In genomic region chr1:86395771-86396502, GRCh38 we compare ENCODE assay signal across 1 cellular context.
TF ChIP-seq lines count a peak whose summit lies in the region.

Gene ODF2L (minus strand): TSS chr1:86396323. CDS start chr1:86387027, 9,296 bp downstream.

TF ChIP-seq in K562, 482 proteins besides CTCF, POLR2A, EP300 and RAD21 (continued from another document):
- no peak for TF ChIP-seq RCOR1 (IDR thresholded peaks at IDR 0.05; ENCODE audit: borderline replicate concordance in 1 of 2, low read depth in 2 of 2, low read length in 2 of 2)
- no peak for TF ChIP-seq ZNF12 (CRISPR knock-in tag; IDR thresholded peaks at IDR 0.05)
- TF ChIP-seq ZNF253 (CRISPR knock-in tag; conservative IDR thresholded peaks at IDR 0.05): no peak
- TF ChIP-seq CBX5 (IDR thresholded peaks at IDR 0.05; ENCODE audit: borderline replicate concordance, low read depth): no peak
- TF ChIP-seq MEF2A (IDR thresholded peaks at IDR 0.05; ENCODE audit: control insufficient read depth, low read depth, low read length): no peak
- no peak for TF ChIP-seq RBBP5 (IDR thresholded peaks at IDR 0.05; ENCODE audit: borderline replicate concordance, insufficient read depth, low read length, poor library complexity, severe bottlenecking)
- TF ChIP-seq ARID1B (IDR thresholded peaks at IDR 0.05): no peak
- no peak for TF ChIP-seq ELF2 (CRISPR knock-in tag; IDR thresholded peaks at IDR 0.05)
- TF ChIP-seq, protein P1, sequence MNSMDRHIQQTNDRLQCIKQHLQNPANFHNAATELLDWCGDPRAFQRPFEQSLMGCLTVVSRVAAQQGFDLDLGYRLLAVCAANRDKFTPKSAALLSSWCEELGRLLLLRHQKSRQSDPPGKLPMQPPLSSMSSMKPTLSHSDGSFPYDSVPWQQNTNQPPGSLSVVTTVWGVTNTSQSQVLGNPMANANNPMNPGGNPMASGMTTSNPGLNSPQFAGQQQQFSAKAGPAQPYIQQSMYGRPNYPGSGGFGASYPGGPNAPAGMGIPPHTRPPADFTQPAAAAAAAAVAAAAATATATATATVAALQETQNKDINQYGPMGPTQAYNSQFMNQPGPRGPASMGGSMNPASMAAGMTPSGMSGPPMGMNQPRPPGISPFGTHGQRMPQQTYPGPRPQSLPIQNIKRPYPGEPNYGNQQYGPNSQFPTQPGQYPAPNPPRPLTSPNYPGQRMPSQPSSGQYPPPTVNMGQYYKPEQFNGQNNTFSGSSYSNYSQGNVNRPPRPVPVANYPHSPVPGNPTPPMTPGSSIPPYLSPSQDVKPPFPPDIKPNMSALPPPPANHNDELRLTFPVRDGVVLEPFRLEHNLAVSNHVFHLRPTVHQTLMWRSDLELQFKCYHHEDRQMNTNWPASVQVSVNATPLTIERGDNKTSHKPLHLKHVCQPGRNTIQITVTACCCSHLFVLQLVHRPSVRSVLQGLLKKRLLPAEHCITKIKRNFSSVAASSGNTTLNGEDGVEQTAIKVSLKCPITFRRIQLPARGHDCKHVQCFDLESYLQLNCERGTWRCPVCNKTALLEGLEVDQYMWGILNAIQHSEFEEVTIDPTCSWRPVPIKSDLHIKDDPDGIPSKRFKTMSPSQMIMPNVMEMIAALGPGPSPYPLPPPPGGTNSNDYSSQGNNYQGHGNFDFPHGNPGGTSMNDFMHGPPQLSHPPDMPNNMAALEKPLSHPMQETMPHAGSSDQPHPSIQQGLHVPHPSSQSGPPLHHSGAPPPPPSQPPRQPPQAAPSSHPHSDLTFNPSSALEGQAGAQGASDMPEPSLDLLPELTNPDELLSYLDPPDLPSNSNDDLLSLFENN (IDR thresholded peaks at IDR 0.05; ENCODE audit: low read depth in 2 of 2, low read length in 2 of 2): no peak
- no peak for TF ChIP-seq DNMT1 (IDR thresholded peaks at IDR 0.05)
- TF ChIP-seq GABPB1 (CRISPR knock-in tag; IDR thresholded peaks at IDR 0.05): 0 out of 2 replicates have a peak, but pooled peaks have one; percentile 38
- no peak for TF ChIP-seq SIN3B (IDR thresholded peaks at IDR 0.05; ENCODE audit: low read depth)
- no peak for TF ChIP-seq SP2 (IDR thresholded peaks at IDR 0.05; ENCODE audit: extremely low read depth, low read depth, low read length, poor library complexity, severe bottlenecking)
- TF ChIP-seq CSDE1 (IDR thresholded peaks at IDR 0.05): no peak
- TF ChIP-seq ZNF239 (CRISPR knock-in tag; IDR thresholded peaks at IDR 0.05): no peak
- TF ChIP-seq, protein P2, sequence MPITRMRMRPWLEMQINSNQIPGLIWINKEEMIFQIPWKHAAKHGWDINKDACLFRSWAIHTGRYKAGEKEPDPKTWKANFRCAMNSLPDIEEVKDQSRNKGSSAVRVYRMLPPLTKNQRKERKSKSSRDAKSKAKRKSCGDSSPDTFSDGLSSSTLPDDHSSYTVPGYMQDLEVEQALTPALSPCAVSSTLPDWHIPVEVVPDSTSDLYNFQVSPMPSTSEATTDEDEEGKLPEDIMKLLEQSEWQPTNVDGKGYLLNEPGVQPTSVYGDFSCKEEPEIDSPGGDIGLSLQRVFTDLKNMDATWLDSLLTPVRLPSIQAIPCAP (CRISPR knock-in tag; IDR thresholded peaks at IDR 0.05; ENCODE audit: borderline replicate concordance): no peak
- TF ChIP-seq MAZ (CRISPR knock-in tag; conservative IDR thresholded peaks at IDR 0.05 in 1 of 2, IDR thresholded peaks at IDR 0.05 in 1 of 2): 0 out of 4 replicates have a peak, but pooled peaks of 1 of the 2 experiments have one; percentile 45
- TF ChIP-seq MCM5 (IDR thresholded peaks at IDR 0.05; ENCODE audit: low read depth): no peak
- TF ChIP-seq SAP30 (IDR thresholded peaks at IDR 0.05; ENCODE audit: borderline replicate concordance, insufficient read depth, low read depth, low read length, poor library complexity, severe bottlenecking): peak; percentile 49
- no peak for TF ChIP-seq ZKSCAN8 (CRISPR knock-in tag; IDR thresholded peaks at IDR 0.05)
- TF ChIP-seq ZNF384 (IDR thresholded peaks at IDR 0.05; ENCODE audit: low read depth, low read length): peak; percentile 80
- TF ChIP-seq ZSCAN32 (CRISPR knock-in tag; IDR thresholded peaks at IDR 0.05): no peak
- no peak for TF ChIP-seq TBP (optimal IDR thresholded peaks at IDR 0.05; ENCODE audit: low read depth, low read length)
- TF ChIP-seq POLR2B (IDR thresholded peaks at IDR 0.05; ENCODE audit: low read depth, partially characterized antibody): no peak
- TF ChIP-seq SP1 (CRISPR knock-in tag; IDR thresholded peaks at IDR 0.05): no peak
- TF ChIP-seq ZBTB12 (CRISPR knock-in tag; IDR thresholded peaks at IDR 0.05): peak; percentile 66; the same call in 1 of the 2 replicates
- TF ChIP-seq PCBP2 (IDR thresholded peaks at IDR 0.05; ENCODE audit: low read depth, low read length, poor library complexity, severe bottlenecking): no peak
- TF ChIP-seq ZNF586 (CRISPR knock-in tag; conservative IDR thresholded peaks at IDR 0.05): no peak
- TF ChIP-seq, protein P3, sequence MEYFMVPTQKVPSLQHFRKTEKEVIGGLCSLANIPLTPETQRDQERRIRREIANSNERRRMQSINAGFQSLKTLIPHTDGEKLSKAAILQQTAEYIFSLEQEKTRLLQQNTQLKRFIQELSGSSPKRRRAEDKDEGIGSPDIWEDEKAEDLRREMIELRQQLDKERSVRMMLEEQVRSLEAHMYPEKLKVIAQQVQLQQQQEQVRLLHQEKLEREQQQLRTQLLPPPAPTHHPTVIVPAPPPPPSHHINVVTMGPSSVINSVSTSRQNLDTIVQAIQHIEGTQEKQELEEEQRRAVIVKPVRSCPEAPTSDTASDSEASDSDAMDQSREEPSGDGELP (CRISPR knock-in tag; IDR thresholded peaks at IDR 0.05; ENCODE audit: borderline replicate concordance): peak; percentile 36; the same call in 1 of the 2 replicates
- no peak for TF ChIP-seq SMARCE1 (IDR thresholded peaks at IDR 0.05)
- TF ChIP-seq ZC3H8 (IDR thresholded peaks at IDR 0.05): no peak
- no peak for TF ChIP-seq ZFP1 (CRISPR knock-in tag; IDR thresholded peaks at IDR 0.05)
- TF ChIP-seq YBX1 (IDR thresholded peaks at IDR 0.05): no peak
- TF ChIP-seq, protein P4, sequence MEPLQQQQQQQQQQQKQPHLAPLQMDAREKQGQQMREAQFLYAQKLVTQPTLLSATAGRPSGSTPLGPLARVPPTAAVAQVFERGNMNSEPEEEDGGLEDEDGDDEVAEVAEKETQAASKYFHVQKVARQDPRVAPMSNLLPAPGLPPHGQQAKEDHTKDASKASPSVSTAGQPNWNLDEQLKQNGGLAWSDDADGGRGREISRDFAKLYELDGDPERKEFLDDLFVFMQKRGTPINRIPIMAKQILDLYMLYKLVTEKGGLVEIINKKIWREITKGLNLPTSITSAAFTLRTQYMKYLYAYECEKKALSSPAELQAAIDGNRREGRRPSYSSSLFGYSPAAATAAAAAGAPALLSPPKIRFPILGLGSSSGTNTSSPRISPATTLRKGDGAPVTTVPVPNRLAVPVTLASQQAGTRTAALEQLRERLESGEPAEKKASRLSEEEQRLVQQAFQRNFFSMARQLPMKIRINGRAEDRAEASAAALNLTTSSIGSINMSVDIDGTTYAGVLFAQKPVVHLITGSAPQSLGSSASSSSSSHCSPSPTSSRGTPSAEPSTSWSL (CRISPR knock-in tag; IDR thresholded peaks at IDR 0.05; ENCODE audit: borderline replicate concordance): no peak
- no peak for TF ChIP-seq HMBOX1 (IDR thresholded peaks at IDR 0.05)
- TF ChIP-seq ATF3 (IDR thresholded peaks at IDR 0.05): no peak
- TF ChIP-seq ATF3 (CRISPR knock-in tag; conservative IDR thresholded peaks at IDR 0.05): no peak
- TF ChIP-seq ZBED1 (IDR thresholded peaks at IDR 0.05): no peak
- no peak for TF ChIP-seq BMI1 (IDR thresholded peaks at IDR 0.05; ENCODE audit: low read length)
- TF ChIP-seq DACH1 (IDR thresholded peaks at IDR 0.05; ENCODE audit: partially characterized antibody): no peak
- TF ChIP-seq ZNF431 (CRISPR knock-in tag; IDR thresholded peaks at IDR 0.05): no peak
- TF ChIP-seq MXI1 (IDR thresholded peaks at IDR 0.05; ENCODE audit: low read depth, low read length): no peak
- TF ChIP-seq ZNF584 (CRISPR knock-in tag; IDR thresholded peaks at IDR 0.05; ENCODE audit: low read depth): no peak
TF ChIP-seq in K562: peak in this region for 32.
